11 cellular contexts compared by ENCODE assay signal in the genomic region with DNA sequence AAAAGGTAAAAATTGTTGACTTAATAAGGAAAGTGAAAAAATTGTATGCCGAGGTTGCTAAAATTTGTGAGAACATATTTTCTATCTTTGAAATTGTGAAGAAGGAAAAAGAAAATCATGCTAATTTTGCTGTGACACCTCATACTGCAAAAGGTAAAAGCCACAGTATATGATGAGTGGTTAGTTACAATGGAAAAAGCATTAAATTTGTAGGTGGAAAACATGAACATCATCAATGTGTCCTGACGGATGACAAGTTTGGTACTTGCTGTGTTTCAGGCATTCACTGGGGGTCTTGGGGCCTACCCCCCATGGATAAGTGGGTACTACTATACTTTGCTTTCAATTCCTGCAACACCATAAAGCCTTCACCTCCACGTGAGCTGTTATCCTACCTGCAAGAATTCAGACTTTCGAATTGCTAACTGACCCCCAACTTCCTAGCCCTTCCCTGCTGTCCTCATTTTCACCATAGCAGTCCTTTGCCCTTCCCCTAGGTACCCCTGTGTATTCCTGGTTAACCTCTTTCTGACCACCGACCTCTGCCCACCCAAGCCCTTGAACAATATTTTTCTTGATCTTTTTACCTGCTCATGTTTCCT.
A peak's percentile ranks its signal among the peaks of the same experiment; 100 is the strongest.
DNase-seq lines count a peak whose midpoint lies in the region; ATAC-seq and TF ChIP-seq lines count a peak whose summit lies in the region.
"Had no signal": no experiment of that assay in that cellular context is flagged by ENCODE, and none has a peak within 500 bp of the region (broad histone marks: within the 10 kb centered on the region; RNA-seq: fewer than 3 reads in every experiment).

No MANE protein-coding gene starts in this region.

- H2BK20ac ChIP-seq in H9 (ENCODE audit: low read depth, low read length, poor library complexity, severe bottlenecking): no peak overlapping the region

- H2AFZ ChIP-seq in H9 (ENCODE audit: low read length): no peak overlapping the region

- no peak overlapping the region for H2BK15ac ChIP-seq in H9 (ENCODE audit: low read depth, low read length)

- intact Hi-C loops in activated T-helper 2 cell treated with anti-CD3 and anti-CD28 coated beads, Interferon-gamma antibody, Interleukin-2, Interleukin-4, amounts not matched to agents 10 μg/mL and 5 μg/mL and 100 μg/mL, durations not matched to agents 14 hours and 24 hours and 36 hours (cut with micrococcal nuclease): loop anchor here (1.0 kb wide), 3 partner anchors 11 to 62 kb away; partner anchors contain the start of gene RAB7A
- intact Hi-C loops in natural killer cell (cut with micrococcal nuclease): loop anchor here (2.0 to 5.0 kb wide), 2 partner anchors 24 to 36 kb away; no protein-coding TSS in a partner anchor

- no peaks in the 10 kb centered on the region for H4K20me1 ChIP-seq in H9 (ENCODE audit: control insufficient read depth, insufficient read depth, insufficient read length)

- no peaks in the 10 kb centered on the region for H3K23me2 ChIP-seq in H9 (ENCODE audit: insufficient read length, low read depth, low read length, poor library complexity, severe bottlenecking)

- H3K4me3 ChIP-seq in CD4-positive, CD25-positive, alpha-beta regulatory T cell (ENCODE audit: low read depth, low read length): peak overlapping the region; percentile 77

- H3T11ph ChIP-seq in H9 (ENCODE audit: low read length): no peak overlapping the region

- H3K9me3 Mint-ChIP-seq in CD4-positive, CD25-positive, alpha-beta regulatory T cell: no peaks in the 10 kb centered on the region
- H3K9me3 Mint-ChIP-seq in H9 (no peaks in the 10 kb centered on the region), natural killer cell (no peaks in the 10 kb centered on the region)
- H3K9me3 Mint-ChIP-seq in activated T-helper 2 cell treated with anti-CD3 and anti-CD28 coated beads, Interferon-gamma antibody, Interleukin-2, Interleukin-4, amounts not matched to agents 10 μg/mL and 5 μg/mL and 100 μg/mL, durations not matched to agents 14 hours and 24 hours and 36 hours: no peaks in the 10 kb centered on the region

- in situ Hi-C loops in ACHN (cut with HindIII; ENCODE audit: low pct_ligation_motif_present, low pct_unique_long_range_greater_than_20kb, low sequenced_read_pairs): no loop called here

- no peak overlapping the region for H3K23ac ChIP-seq in H9 (ENCODE audit: insufficient read length, low read depth, low read length)

- peaks cover 26 to 95% (median 64%) of the 10 kb centered on the region in 4 donors for H3K4me1 Mint-ChIP-seq in CD4-positive, CD25-positive, alpha-beta regulatory T cell
- H3K4me1 Mint-ChIP-seq in H9 (peaks cover 39 to 40% of the 10 kb centered on the region in 2 experiments), natural killer cell (peaks cover 59 to 75% of the 10 kb centered on the region in 2 donors)
- peaks cover 65% of the 10 kb centered on the region for H3K4me1 Mint-ChIP-seq in activated T-helper 2 cell treated with anti-CD3 and anti-CD28 coated beads, Interferon-gamma antibody, Interleukin-2, Interleukin-4, amounts not matched to agents 10 μg/mL and 5 μg/mL and 100 μg/mL, durations not matched to agents 14 hours and 24 hours and 36 hours (ENCODE audit: low read depth)

- no peaks in the 10 kb centered on the region for H3K27me3 Mint-ChIP-seq in CD4-positive, CD25-positive, alpha-beta regulatory T cell
- H3K27me3 Mint-ChIP-seq in H9 (ENCODE audit: low read depth) (no peaks in the 10 kb centered on the region), natural killer cell (ENCODE audit: low read depth in 2 of 2) (no peaks in the 10 kb centered on the region)
- H3K27me3 Mint-ChIP-seq in activated T-helper 2 cell treated with anti-CD3 and anti-CD28 coated beads, Interferon-gamma antibody, Interleukin-2, Interleukin-4, amounts not matched to agents 10 μg/mL and 5 μg/mL and 100 μg/mL, durations not matched to agents 14 hours and 24 hours and 36 hours (ENCODE audit: low read depth): no peaks in the 10 kb centered on the region

- peaks cover 61% of the 10 kb centered on the region for H3K4me1 ChIP-seq in CD4-positive, CD25-positive, alpha-beta regulatory T cell (ENCODE audit: control insufficient read depth, insufficient read depth, low read length, poor library complexity, severe bottlenecking)
- no peaks in the 10 kb centered on the region; the same call in 1 of the 2 replicates for H3K4me1 ChIP-seq in H9 (ENCODE audit: insufficient read depth, low read length)

- H3K27ac ChIP-seq in CD4-positive, CD25-positive, alpha-beta regulatory T cell (ENCODE audit: insufficient read depth, low read length, poor library complexity, severe bottlenecking): peak overlapping the region; percentile 81
- no peak overlapping the region for H3K27ac ChIP-seq in H9 (ENCODE audit: insufficient read length, low read depth, low read length)

- H3K9ac ChIP-seq in H9 (ENCODE audit: extremely low read depth, insufficient read length, low read length): no peak overlapping the region

- H3K27ac Mint-ChIP-seq in CD4-positive, CD25-positive, alpha-beta regulatory T cell: peak overlapping the region; percentile 89 to 100 (median 95)
- peak overlapping the region in 2 of 3 experiments; percentile 63 to 72; a peak in 3 of 7 replicates for H3K27ac Mint-ChIP-seq in H9
- peak overlapping the region; percentile 96 for H3K27ac Mint-ChIP-seq in activated T-helper 2 cell treated with anti-CD3 and anti-CD28 coated beads, Interferon-gamma antibody, Interleukin-2, Interleukin-4, amounts not matched to agents 10 μg/mL and 5 μg/mL and 100 μg/mL, durations not matched to agents 14 hours and 24 hours and 36 hours
- peak overlapping the region; percentile 80 to 83 for H3K27ac Mint-ChIP-seq in natural killer cell

- H3K18ac ChIP-seq in H9 (ENCODE audit: insufficient read length, low read depth, low read length): no peak overlapping the region

- no peak overlapping the region for H2BK5ac ChIP-seq in H9 (ENCODE audit: insufficient read length, low read length)

- H3K79me1 ChIP-seq in H9 (ENCODE audit: insufficient read depth, low read depth, low read length, poor library complexity, severe bottlenecking): peaks cover 17% of the 10 kb centered on the region

- peak overlapping the region; percentile 69 to 88 (median 82) for H3K4me3 Mint-ChIP-seq in CD4-positive, CD25-positive, alpha-beta regulatory T cell
- peak overlapping the region in 1 of 2 experiments; percentile 1; a peak in 1 of 5 replicates for H3K4me3 Mint-ChIP-seq in H9
- peak overlapping the region; percentile 73 for H3K4me3 Mint-ChIP-seq in activated T-helper 2 cell treated with anti-CD3 and anti-CD28 coated beads, Interferon-gamma antibody, Interleukin-2, Interleukin-4, amounts not matched to agents 10 μg/mL and 5 μg/mL and 100 μg/mL, durations not matched to agents 14 hours and 24 hours and 36 hours (ENCODE audit: low read depth)
- H3K4me3 Mint-ChIP-seq in natural killer cell: peak overlapping the region; percentile 81

- H2BK12ac ChIP-seq in H9 (ENCODE audit: insufficient read length, low read depth, low read length): no peak overlapping the region

- no peak overlapping the region for H4K8ac ChIP-seq in H9 (replicated peaks; ENCODE audit: insufficient read length, low read depth, low read length)

- no peak for DNase-seq in CD4-positive, CD25-positive, alpha-beta regulatory T cell
- no peak for DNase-seq in H9
- no peak for DNase-seq in activated T-helper 2 cell treated with anti-CD3 and anti-CD28 coated beads, Interferon-gamma antibody, Interleukin-2, Interleukin-4, amounts not matched to agents 10 μg/mL and 5 μg/mL and 100 μg/mL, durations not matched to agents 14 hours and 24 hours and 36 hours (ENCODE audit: low spot score)
- DNase-seq in natural killer cell: no peak
- no peak for DNase-seq in NCI-H2029 treated with DMSO at 0.1 percent for 48 hours (lab: John Stamatoyannopoulos, UW)
- no peak for DNase-seq in cerebellar cortex (ENCODE audit: low spot score)
- no peak for DNase-seq in stimulated activated CD8-positive, alpha-beta memory T cell treated with anti-CD3 and anti-CD28 coated beads, Interleukin-4, amount 100 ng/mL, for 48 hours
- no peak for DNase-seq in ACHN
- DNase-seq: hippocampal formation, midbrain, NCI-H510A had no signal

- no peak overlapping the region for H3K4ac ChIP-seq in H9 (ENCODE audit: low read depth, low read length)

- peaks cover 16% of the 10 kb centered on the region; the same call in 1 of the 2 replicates for H3K79me2 ChIP-seq in H9 (ENCODE audit: insufficient read depth, low read length)

- H3K14ac ChIP-seq in H9 (ENCODE audit: insufficient read depth, low read length): no peak overlapping the region

- no peak overlapping the region for H2BK120ac ChIP-seq in H9 (ENCODE audit: low read depth, low read length, poor library complexity, severe bottlenecking)

- no peak for TF ChIP-seq CTCF in H9 (conservative IDR thresholded peaks at IDR 0.05)
- TF ChIP-seq CTCF in natural killer cell (IDR thresholded peaks at IDR 0.05): no peak

- ATAC-seq in CD4-positive, CD25-positive, alpha-beta regulatory T cell (ENCODE audit: low read depth in 2 of 2): no peak
- peak in 1 of 3 donors; percentile 20 for ATAC-seq in natural killer cell

- H2AK5ac ChIP-seq in H9 (ENCODE audit: insufficient read length, low read length): no peak overlapping the region

- no peak overlapping the region for H4K91ac ChIP-seq in H9 (ENCODE audit: insufficient read length, low read depth, low read length)

- no peaks in the 10 kb centered on the region for H3K36me3 ChIP-seq in CD4-positive, CD25-positive, alpha-beta regulatory T cell (ENCODE audit: control insufficient read depth, insufficient read depth, low read length)

- H3K4me2 ChIP-seq in H9 (ENCODE audit: insufficient read depth, insufficient read length, low read length): no peak overlapping the region

- no peaks in the 10 kb centered on the region for H3K36me3 Mint-ChIP-seq in CD4-positive, CD25-positive, alpha-beta regulatory T cell
- H3K36me3 Mint-ChIP-seq in H9 (ENCODE audit: insufficient read depth in 1 of 3, low read depth in 3 of 3) (no peaks in the 10 kb centered on the region; a peak in 1 of 7 replicates), natural killer cell (no peaks in the 10 kb centered on the region)
- H3K36me3 Mint-ChIP-seq in activated T-helper 2 cell treated with anti-CD3 and anti-CD28 coated beads, Interferon-gamma antibody, Interleukin-2, Interleukin-4, amounts not matched to agents 10 μg/mL and 5 μg/mL and 100 μg/mL, durations not matched to agents 14 hours and 24 hours and 36 hours (ENCODE audit: low read depth): peaks cover 11% of the 10 kb centered on the region

- no peaks in the 10 kb centered on the region for H3K9me3 ChIP-seq in CD4-positive, CD25-positive, alpha-beta regulatory T cell (ENCODE audit: control insufficient read depth in 2 of 2, low read length in 2 of 2)
- no peaks in the 10 kb centered on the region for H3K9me3 ChIP-seq in H9 (ENCODE audit: control insufficient read depth, low read depth, low read length)

- H3K27me3 ChIP-seq in CD4-positive, CD25-positive, alpha-beta regulatory T cell (ENCODE audit: control insufficient read depth, insufficient read depth, low read length): no peaks in the 10 kb centered on the region
- H3K27me3 ChIP-seq in H9 (ENCODE audit: insufficient read depth, low read length): no peaks in the 10 kb centered on the region

- no peak overlapping the region for H3K56ac ChIP-seq in H9 (ENCODE audit: insufficient read length, low read depth, low read length)

- no CpG with 5 or more reads among the region's 5 CpGs for WGBS in H9 (ENCODE audit: extremely low coverage, insufficient read length, low lambda C conversion rate)

- no peak overlapping the region for H4K5ac ChIP-seq in H9 (ENCODE audit: insufficient read length, low read depth, low read length)
